In genomic region chr15:88038261-88038660, GRCh38 we compare ENCODE assay signal across 23 cellular contexts.
"Had no signal": no experiment of that assay in that cellular context is flagged by ENCODE, and none has a peak within 500 bp of the region (broad histone marks: within the 10 kb centered on the region; RNA-seq: fewer than 3 reads in every experiment).

No MANE protein-coding gene starts in this region.

- H3K27ac ChIP-seq: HL-60, KMS-11, SJSA1, SK-N-MC had no signal

- DNase-seq: Kasumi-1, MM.1S, NCI-H1092 treated with DMSO at 0.1 percent for 48 hours, NCI-H1436, NCI-H187, NCI-H2029, NCI-H2081 treated with DMSO at 0.1 percent for 48 hours, NCI-H2171, NCI-H226, NCI-H446, NCI-H510A, NCI-H524 treated with DMSO at 0.1 percent for 48 hours, NCI-H69, NCI-H774, Right ventricle myocardium superior, RPMI8226, SIG-M5 had no signal

- H3K27me3 ChIP-seq: SJSA1 had no signal

- H3K27ac Mint-ChIP-seq: IgD-negative memory B cell had no signal

- H3K4me1 ChIP-seq: SJSA1 had no signal

- H3K9me3 ChIP-seq: SJSA1 had no signal

- ATAC-seq: K562 had no signal

- H3K4me3 Mint-ChIP-seq: IgD-negative memory B cell had no signal

- H3K4me2 ChIP-seq: KMS-11 had no signal

- H3K9ac ChIP-seq: KMS-11 had no signal

- H3K36me3 Mint-ChIP-seq: IgD-negative memory B cell had no signal
